ENCODE assay signal across 1 cellular context in the genomic region with DNA sequence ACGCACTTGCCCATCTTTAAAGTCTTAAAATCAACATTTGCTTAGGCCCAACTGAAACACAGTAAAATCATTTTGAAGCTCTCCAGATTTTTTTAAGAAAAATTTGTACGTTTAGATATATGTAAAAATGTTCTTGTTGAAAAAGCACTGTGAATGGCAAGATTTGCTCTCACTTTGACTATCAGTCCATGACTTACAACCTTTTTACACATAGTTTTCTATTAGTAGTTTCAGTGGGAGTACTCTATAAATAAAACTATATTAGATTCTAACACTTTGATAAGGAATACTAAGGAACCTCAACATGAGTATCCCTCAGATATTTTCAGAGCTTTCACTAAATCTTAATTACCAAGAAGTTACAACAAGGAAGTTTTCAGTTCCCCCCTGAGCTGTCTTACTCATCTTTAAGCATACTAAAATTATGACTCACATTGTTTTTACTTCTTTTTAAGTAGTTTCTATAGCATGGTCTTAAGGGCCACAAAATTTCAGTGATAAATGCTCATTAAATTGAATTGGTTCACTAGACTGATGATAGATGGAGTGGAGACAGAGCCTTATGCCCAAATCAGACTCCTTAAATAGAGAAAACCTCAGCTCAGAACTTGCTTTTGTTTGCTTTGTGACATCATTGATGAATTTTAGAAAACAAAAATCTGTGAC.
TF ChIP-seq lines count a peak whose summit lies in the region.

No MANE protein-coding gene starts in this region.

TF ChIP-seq in GM23338, 12 proteins besides CTCF, POLR2A, EP300 and RAD21 (continued from another document):
- TF ChIP-seq, protein P1, sequence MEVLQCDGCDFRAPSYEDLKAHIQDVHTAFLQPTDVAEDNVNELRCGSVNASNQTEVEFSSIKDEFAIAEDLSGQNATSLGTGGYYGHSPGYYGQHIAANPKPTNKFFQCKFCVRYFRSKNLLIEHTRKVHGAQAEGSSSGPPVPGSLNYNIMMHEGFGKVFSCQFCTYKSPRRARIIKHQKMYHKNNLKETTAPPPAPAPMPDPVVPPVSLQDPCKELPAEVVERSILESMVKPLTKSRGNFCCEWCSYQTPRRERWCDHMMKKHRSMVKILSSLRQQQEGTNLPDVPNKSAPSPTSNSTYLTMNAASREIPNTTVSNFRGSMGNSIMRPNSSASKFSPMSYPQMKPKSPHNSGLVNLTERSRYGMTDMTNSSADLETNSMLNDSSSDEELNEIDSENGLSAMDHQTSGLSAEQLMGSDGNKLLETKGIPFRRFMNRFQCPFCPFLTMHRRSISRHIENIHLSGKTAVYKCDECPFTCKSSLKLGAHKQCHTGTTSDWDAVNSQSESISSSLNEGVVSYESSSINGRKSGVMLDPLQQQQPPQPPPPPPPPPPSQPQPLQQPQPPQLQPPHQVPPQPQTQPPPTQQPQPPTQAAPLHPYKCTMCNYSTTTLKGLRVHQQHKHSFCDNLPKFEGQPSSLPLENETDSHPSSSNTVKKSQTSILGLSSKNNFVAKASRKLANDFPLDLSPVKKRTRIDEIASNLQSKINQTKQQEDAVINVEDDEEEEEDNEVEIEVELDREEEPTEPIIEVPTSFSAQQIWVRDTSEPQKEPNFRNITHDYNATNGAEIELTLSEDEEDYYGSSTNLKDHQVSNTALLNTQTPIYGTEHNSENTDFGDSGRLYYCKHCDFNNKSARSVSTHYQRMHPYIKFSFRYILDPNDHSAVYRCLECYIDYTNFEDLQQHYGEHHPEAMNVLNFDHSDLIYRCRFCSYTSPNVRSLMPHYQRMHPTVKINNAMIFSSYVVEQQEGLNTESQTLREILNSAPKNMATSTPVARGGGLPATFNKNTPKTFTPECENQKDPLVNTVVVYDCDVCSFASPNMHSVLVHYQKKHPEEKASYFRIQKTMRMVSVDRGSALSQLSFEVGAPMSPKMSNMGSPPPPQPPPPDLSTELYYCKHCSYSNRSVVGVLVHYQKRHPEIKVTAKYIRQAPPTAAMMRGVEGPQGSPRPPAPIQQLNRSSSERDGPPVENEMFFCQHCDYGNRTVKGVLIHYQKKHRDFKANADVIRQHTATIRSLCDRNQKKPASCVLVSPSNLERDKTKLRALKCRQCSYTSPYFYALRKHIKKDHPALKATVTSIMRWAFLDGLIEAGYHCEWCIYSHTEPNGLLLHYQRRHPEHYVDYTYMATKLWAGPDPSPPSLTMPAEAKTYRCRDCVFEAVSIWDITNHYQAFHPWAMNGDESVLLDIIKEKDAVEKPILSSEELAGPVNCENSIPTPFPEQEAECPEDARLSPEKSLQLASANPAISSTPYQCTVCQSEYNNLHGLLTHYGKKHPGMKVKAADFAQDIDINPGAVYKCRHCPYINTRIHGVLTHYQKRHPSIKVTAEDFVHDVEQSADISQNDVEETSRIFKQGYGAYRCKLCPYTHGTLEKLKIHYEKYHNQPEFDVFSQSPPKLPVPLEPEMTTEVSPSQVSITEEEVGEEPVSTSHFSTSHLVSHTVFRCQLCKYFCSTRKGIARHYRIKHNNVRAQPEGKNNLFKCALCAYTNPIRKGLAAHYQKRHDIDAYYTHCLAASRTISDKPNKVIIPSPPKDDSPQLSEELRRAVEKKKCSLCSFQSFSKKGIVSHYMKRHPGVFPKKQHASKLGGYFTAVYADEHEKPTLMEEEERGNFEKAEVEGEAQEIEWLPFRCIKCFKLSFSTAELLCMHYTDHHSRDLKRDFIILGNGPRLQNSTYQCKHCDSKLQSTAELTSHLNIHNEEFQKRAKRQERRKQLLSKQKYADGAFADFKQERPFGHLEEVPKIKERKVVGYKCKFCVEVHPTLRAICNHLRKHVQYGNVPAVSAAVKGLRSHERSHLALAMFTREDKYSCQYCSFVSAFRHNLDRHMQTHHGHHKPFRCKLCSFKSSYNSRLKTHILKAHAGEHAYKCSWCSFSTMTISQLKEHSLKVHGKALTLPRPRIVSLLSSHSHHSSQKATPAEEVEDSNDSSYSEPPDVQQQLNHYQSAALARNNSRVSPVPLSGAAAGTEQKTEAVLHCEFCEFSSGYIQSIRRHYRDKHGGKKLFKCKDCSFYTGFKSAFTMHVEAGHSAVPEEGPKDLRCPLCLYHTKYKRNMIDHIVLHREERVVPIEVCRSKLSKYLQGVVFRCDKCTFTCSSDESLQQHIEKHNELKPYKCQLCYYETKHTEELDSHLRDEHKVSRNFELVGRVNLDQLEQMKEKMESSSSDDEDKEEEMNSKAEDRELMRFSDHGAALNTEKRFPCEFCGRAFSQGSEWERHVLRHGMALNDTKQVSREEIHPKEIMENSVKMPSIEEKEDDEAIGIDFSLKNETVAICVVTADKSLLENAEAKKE (CRISPR knock-in tag; IDR thresholded peaks at IDR 0.05) = no peak
- TF ChIP-seq, protein P2, sequence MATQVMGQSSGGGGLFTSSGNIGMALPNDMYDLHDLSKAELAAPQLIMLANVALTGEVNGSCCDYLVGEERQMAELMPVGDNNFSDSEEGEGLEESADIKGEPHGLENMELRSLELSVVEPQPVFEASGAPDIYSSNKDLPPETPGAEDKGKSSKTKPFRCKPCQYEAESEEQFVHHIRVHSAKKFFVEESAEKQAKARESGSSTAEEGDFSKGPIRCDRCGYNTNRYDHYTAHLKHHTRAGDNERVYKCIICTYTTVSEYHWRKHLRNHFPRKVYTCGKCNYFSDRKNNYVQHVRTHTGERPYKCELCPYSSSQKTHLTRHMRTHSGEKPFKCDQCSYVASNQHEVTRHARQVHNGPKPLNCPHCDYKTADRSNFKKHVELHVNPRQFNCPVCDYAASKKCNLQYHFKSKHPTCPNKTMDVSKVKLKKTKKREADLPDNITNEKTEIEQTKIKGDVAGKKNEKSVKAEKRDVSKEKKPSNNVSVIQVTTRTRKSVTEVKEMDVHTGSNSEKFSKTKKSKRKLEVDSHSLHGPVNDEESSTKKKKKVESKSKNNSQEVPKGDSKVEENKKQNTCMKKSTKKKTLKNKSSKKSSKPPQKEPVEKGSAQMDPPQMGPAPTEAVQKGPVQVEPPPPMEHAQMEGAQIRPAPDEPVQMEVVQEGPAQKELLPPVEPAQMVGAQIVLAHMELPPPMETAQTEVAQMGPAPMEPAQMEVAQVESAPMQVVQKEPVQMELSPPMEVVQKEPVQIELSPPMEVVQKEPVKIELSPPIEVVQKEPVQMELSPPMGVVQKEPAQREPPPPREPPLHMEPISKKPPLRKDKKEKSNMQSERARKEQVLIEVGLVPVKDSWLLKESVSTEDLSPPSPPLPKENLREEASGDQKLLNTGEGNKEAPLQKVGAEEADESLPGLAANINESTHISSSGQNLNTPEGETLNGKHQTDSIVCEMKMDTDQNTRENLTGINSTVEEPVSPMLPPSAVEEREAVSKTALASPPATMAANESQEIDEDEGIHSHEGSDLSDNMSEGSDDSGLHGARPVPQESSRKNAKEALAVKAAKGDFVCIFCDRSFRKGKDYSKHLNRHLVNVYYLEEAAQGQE (IDR thresholded peaks at IDR 0.05; ENCODE audit: unreplicated experiment) = no peak
- TF ChIP-seq ZNF331 (CRISPR knock-in tag; IDR thresholded peaks at IDR 0.05; ENCODE audit: low read depth) = no peak
